30 cellular contexts compared by ENCODE assay signal in genomic region chr5:180282281-180282680, GRCh38.
"Had no signal": no experiment of that assay in that cellular context is flagged by ENCODE, and none has a peak within 500 bp of the region (broad histone marks: within the 10 kb centered on the region; RNA-seq: fewer than 3 reads in every experiment).

No MANE protein-coding gene starts in this region.

- H3K4me3 Mint-ChIP-seq: activated CD4-positive, alpha-beta T cell treated with anti-CD3 and anti-CD28 coated beads, Interleukin-2, amount 10 ng/mL, durations not matched to agents 24 days and 14 days; activated CD8-positive, alpha-beta T cell treated with anti-CD3 and anti-CD28 coated beads for 36 hours; activated naive CD8-positive, alpha-beta T cell treated with anti-CD3 and anti-CD28 coated beads for 36 hours; activated T-cell treated with anti-CD3 and anti-CD28 coated beads, Interleukin-2, amount 50 U/mL, for 72 hours; activated T-helper 17 cell treated with anti-CD3 and anti-CD28 coated beads, Interleukin-2, amount 50 U/mL, for 72 hours had no signal

- H3K27ac Mint-ChIP-seq: activated CD4-positive, alpha-beta T cell treated with anti-CD3 and anti-CD28 coated beads, Interleukin-2, amount 10 ng/mL, durations not matched to agents 24 days and 14 days; activated CD8-positive, alpha-beta T cell treated with anti-CD3 and anti-CD28 coated beads for 36 hours; activated naive CD8-positive, alpha-beta T cell treated with anti-CD3 and anti-CD28 coated beads for 36 hours; activated T-cell treated with anti-CD3 and anti-CD28 coated beads, Interleukin-2, amount 50 U/mL, for 72 hours; activated T-helper 17 cell treated with anti-CD3 and anti-CD28 coated beads, Interleukin-2, amount 50 U/mL, for 72 hours had no signal

- DNase-seq: activated CD4-positive, alpha-beta T cell treated with anti-CD3 and anti-CD28 coated beads, Interleukin-2, amount 10 ng/mL, durations not matched to agents 24 days and 14 days; activated CD4-positive, alpha-beta T cell treated with anti-CD3 and anti-CD28 coated beads, Interleukin-2, amount 50 U/mL, for 4 hours; activated CD8-positive, alpha-beta T cell treated with anti-CD3 and anti-CD28 coated beads for 36 hours; activated effector memory CD4-positive, alpha-beta T cell treated with anti-CD3 and anti-CD28 coated beads, Interleukin-2, amount 50 U/mL, for 16 hours; activated naive CD4-positive, alpha-beta T cell; activated naive CD4-positive, alpha-beta T cell treated with anti-CD3 and anti-CD28 coated beads, Interleukin-2, amount 50 U/mL, for 16 hours; activated naive CD8-positive, alpha-beta T cell treated with anti-CD3 and anti-CD28 coated beads for 36 hours; activated T-cell treated with anti-CD3 and anti-CD28 coated beads, Interleukin-2, amount 50 U/mL, for 1 hour; activated T-cell treated with anti-CD3 and anti-CD28 coated beads, Interleukin-2, amount 50 U/mL, for 72 hours; amniotic stem cell; aorta; brain microvascular endothelial cell; central memory CD4-positive, alpha-beta T cell; Kasumi-1; KG1; MG63; NCI-H1436 treated with DMSO at 0.1 percent for 48 hours; NCI-H1694 treated with DMSO at 0.1 percent for 48 hours; NCI-H446; NCI-H510A treated with DMSO at 0.1 percent for 48 hours; NK-92 treated with Interleukin-12 subunit alpha and Interleukin-12 subunit beta, amount 100 ng/mL, for 24 hours; Right ventricle myocardium superior; SW 1271; T-helper 1 cell; T-helper 2 cell; T-helper 9 cell; WERI-Rb-1 had no signal

- H3K4me2 ChIP-seq: PC-9 had no signal

- H3K4me1 Mint-ChIP-seq: activated CD4-positive, alpha-beta T cell treated with anti-CD3 and anti-CD28 coated beads, Interleukin-2, amount 10 ng/mL, durations not matched to agents 24 days and 14 days; activated T-helper 17 cell treated with anti-CD3 and anti-CD28 coated beads, Interleukin-2, amount 50 U/mL, for 72 hours had no signal

- H2AFZ ChIP-seq: PC-9 had no signal

- H3K27me3 Mint-ChIP-seq: activated CD4-positive, alpha-beta T cell treated with anti-CD3 and anti-CD28 coated beads, Interleukin-2, amount 10 ng/mL, durations not matched to agents 24 days and 14 days; activated CD8-positive, alpha-beta T cell treated with anti-CD3 and anti-CD28 coated beads for 36 hours; activated naive CD8-positive, alpha-beta T cell treated with anti-CD3 and anti-CD28 coated beads for 36 hours; activated T-helper 17 cell treated with anti-CD3 and anti-CD28 coated beads, Interleukin-2, amount 50 U/mL, for 72 hours had no signal

- H3K27ac ChIP-seq: brain microvascular endothelial cell, PC-9, WERI-Rb-1 had no signal

- ATAC-seq: activated CD8-positive, alpha-beta T cell treated with anti-CD3 and anti-CD28 coated beads for 36 hours; activated T-cell treated with anti-CD3 and anti-CD28 coated beads, Interleukin-2, amount 50 U/mL, for 72 hours; activated T-helper 17 cell treated with anti-CD3 and anti-CD28 coated beads, Interleukin-2, amount 50 U/mL, for 72 hours had no signal

- H3K27me3 ChIP-seq: brain microvascular endothelial cell, MG63 had no signal

- H3K4me3 ChIP-seq: MG63, PC-9 had no signal

- FAIRE-seq: RCC 7860 had no signal
